In the genomic region with DNA sequence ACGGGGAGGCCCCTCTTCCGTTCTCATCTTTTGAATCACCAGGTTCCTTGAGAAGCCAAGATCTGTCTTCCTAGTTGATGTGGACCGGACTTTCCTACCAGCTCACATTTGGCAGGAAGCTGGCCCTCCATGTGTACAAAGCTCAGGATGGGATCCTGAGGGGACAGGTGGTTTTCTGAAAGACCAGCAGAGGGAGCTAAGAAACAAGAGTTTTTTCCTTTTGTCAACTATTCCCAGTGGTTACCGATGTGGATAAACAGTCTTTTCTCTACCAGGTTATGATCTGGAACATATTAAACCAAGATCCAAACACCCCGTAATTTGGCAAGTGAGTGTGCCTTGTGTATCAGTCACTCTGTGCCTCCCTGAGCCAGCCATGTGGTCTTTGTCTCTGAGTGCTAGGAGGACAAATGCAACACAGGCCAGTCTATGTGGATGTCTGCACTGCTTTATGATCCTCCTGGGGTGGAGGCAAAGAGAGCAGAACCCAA, we compare ENCODE assay signal across 1 cellular context.
TF ChIP-seq lines count a peak whose summit lies in the region.

No MANE protein-coding gene starts in this region.

TF ChIP-seq in WTC11, 78 proteins besides CTCF, POLR2A, EP300 and RAD21 (continued from another document):
- TF ChIP-seq, protein P1, sequence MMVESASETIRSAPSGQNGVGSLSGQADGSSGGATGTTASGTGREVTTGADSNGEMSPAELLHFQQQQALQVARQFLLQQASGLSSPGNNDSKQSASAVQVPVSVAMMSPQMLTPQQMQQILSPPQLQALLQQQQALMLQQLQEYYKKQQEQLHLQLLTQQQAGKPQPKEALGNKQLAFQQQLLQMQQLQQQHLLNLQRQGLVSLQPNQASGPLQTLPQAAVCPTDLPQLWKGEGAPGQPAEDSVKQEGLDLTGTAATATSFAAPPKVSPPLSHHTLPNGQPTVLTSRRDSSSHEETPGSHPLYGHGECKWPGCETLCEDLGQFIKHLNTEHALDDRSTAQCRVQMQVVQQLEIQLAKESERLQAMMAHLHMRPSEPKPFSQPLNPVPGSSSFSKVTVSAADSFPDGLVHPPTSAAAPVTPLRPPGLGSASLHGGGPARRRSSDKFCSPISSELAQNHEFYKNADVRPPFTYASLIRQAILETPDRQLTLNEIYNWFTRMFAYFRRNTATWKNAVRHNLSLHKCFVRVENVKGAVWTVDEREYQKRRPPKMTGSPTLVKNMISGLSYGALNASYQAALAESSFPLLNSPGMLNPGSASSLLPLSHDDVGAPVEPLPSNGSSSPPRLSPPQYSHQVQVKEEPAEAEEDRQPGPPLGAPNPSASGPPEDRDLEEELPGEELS (CRISPR knock-in tag; IDR thresholded peaks at IDR 0.05) = no peak
- no peak for TF ChIP-seq IRF2 (CRISPR knock-in tag; IDR thresholded peaks at IDR 0.05; ENCODE audit: borderline replicate concordance, low read depth)
